In genomic region chr2:95077521-95077807, GRCh38 we compare ENCODE assay signal across 8 cellular contexts. TPM values are rescaled to one million over a fixed set of nuclear protein-coding genes. Genes with fewer than 3 reads are reported as not detected.
DNase-seq lines count a peak whose midpoint lies in the region; ATAC-seq, FAIRE-seq and TF ChIP-seq lines count a peak whose summit lies in the region.

No MANE protein-coding gene starts in this region.

- no peak for FAIRE-seq in H54 (lab: Jason Lieb, UNC)

- CTCF ChIA-PET in WTC11 (lab: Charles Lee), result interaction anchor here (1.2 to 5.2 kb wide), 14 partner anchors 13 to 206 kb away, joined by 3 to 66 read pairs (median 9); partner anchors contain the start of genes MRPS5 and TEKT4

- H3K9me3 Mint-ChIP-seq in WTC11, result no peaks in the 10 kb centered on the region

- H3K4me3 Mint-ChIP-seq in WTC11, result peak overlapping the region; percentile 65

- no peak overlapping the region for H3K27ac Mint-ChIP-seq in WTC11

- peak; percentile 7 for ATAC-seq in WTC11

- POLR2A ChIA-PET in WTC11 (lab: Charles Lee), result no interaction called here

- DNase-seq in GM12865 (ENCODE audit: low read depth) (peak; percentile 36), WTC11 (ENCODE audit: low spot score) (no peak), kidney tubule cell (ENCODE audit: low spot score) (no peak), NK-92 (lab: John Stamatoyannopoulos, UW; ENCODE audit: unreplicated experiment) (no peak), H54 (ENCODE audit: insufficient read length, low spot score) (no peak), 8988T (no peak)

- H3K36me3 Mint-ChIP-seq in WTC11, result no peaks in the 10 kb centered on the region

- peaks cover 24% of the 10 kb centered on the region for H3K4me1 Mint-ChIP-seq in WTC11

- no peak for TF ChIP-seq POLR2A in H54 (IDR thresholded peaks at IDR 0.05; ENCODE audit: low read depth, low read length)

- H3K27me3 Mint-ChIP-seq in WTC11 (ENCODE audit: low read depth), result peaks cover 6% of the 10 kb centered on the region

- H3K27me3 ChIP-seq in layer of hippocampus (ENCODE audit: control insufficient read depth, insufficient read depth, low read length), result no peaks in the 10 kb centered on the region

- TF ChIP-seq CTCF in C4-2B (conservative IDR thresholded peaks at IDR 0.05), result no peak
- no peak for TF ChIP-seq CTCF in GM12865 (IDR thresholded peaks at IDR 0.05; ENCODE audit: insufficient read depth, low read depth, low read length, missing control alignments)
- no peak for TF ChIP-seq CTCF in WTC11 (IDR thresholded peaks at IDR 0.05)

- no peak overlapping the region for H3K4me3 ChIP-seq in GM12865 (ENCODE audit: low read depth, low read length)

- H3K27ac ChIP-seq in C4-2B (peak overlapping the region; percentile 53), layer of hippocampus (ENCODE audit: low read depth, low read length) (peak overlapping the region; percentile 9)

TF ChIP-seq in WTC11, 78 proteins besides CTCF, POLR2A, EP300 and RAD21:
- TF ChIP-seq SOX15 (CRISPR knock-in tag; IDR thresholded peaks at IDR 0.05), result no peak
- peak; percentile 35; the same call in 1 of the 2 replicates for TF ChIP-seq ZNF121 (CRISPR knock-in tag; IDR thresholded peaks at IDR 0.05)
- no peak for TF ChIP-seq CDX4 (CRISPR knock-in tag; IDR thresholded peaks at IDR 0.05; ENCODE audit: borderline replicate concordance)
- TF ChIP-seq E2F1 (CRISPR knock-in tag; IDR thresholded peaks at IDR 0.05), result no peak

RNA-seq across cellular contexts. Expression of gene MRPS5, which starts 44.1 kb away (rescaled TPM):
- 60.4 to 70.3 TPM (median 62.2 TPM) in 3 replicates for total RNA-seq in WTC11 (2021)

RNA-seq across cellular contexts. Expression of gene MAL, which starts 52.0 kb away (rescaled TPM):
- total RNA-seq in WTC11 (2021), result 0.22 to 0.39 TPM in 2 of 3 replicates, not detected in the other
